In genomic region chr7:25900887-25901286, GRCh38 we compare ENCODE assay signal across 29 cellular contexts.
"Had no signal": no experiment of that assay in that cellular context is flagged by ENCODE, and none has a peak within 500 bp of the region (broad histone marks: within the 10 kb centered on the region; RNA-seq: fewer than 3 reads in every experiment).

No MANE protein-coding gene starts in this region.

- H3K4me3 Mint-ChIP-seq: activated CD4-positive, alpha-beta T cell treated with anti-CD3 and anti-CD28 coated beads for 36 hours; activated CD8-positive, alpha-beta T cell treated with anti-CD3 and anti-CD28 coated beads for 36 hours; activated naive CD8-positive, alpha-beta T cell; activated T-cell treated with anti-CD3 and anti-CD28 coated beads, Interleukin-2, amount 50 U/mL, for 4 hours; activated T-helper 17 cell treated with anti-CD3 and anti-CD28 coated beads, Interleukin-2, amount 50 U/mL, for 72 hours had no signal

- H3K27me3 ChIP-seq: body of pancreas, colonic mucosa had no signal

- DNase-seq: activated CD4-positive, alpha-beta T cell treated with anti-CD3 and anti-CD28 coated beads for 36 hours; activated CD4-positive, alpha-beta T cell treated with anti-CD3 and anti-CD28 coated beads, Interleukin-2, amount 50 U/mL, for 1 hour; activated CD4-positive, alpha-beta T cell treated with anti-CD3 and anti-CD28 coated beads, Interleukin-2, amount 50 U/mL, for 48 hours; activated CD4-positive, CD25-positive, alpha-beta regulatory T cell; activated CD4-positive, CD25-positive, alpha-beta regulatory T cell treated with anti-CD3 and anti-CD28 coated beads, Interleukin-2, amount 50 U/mL, for 72 hours; activated CD8-positive, alpha-beta memory T cell treated with anti-CD3 and anti-CD28 coated beads for 24 hours; activated CD8-positive, alpha-beta T cell treated with anti-CD3 and anti-CD28 coated beads for 36 hours; activated effector memory CD4-positive, alpha-beta T cell treated with Interleukin-2 at 50 U/mL for 16 hours; activated gamma-delta T cell treated with Interleukin-2 at 50 U/mL for 16 hours; activated naive CD4-positive, alpha-beta T cell treated with anti-CD3 and anti-CD28 coated beads, Interleukin-2, amount 50 U/mL, for 16 hours; activated naive CD4-positive, alpha-beta T cell treated with Interleukin-2 at 50 U/mL for 16 hours; activated T-cell treated with anti-CD3 and anti-CD28 coated beads, Interleukin-2, amount 50 U/mL, for 4 hours; amniotic stem cell; anterior cingulate cortex; body of pancreas; central memory CD4-positive, alpha-beta T cell; cerebellar nuclear complex; colonic mucosa; effector CD8-positive, alpha-beta T cell; esophagus squamous epithelium; foreskin melanocyte; heart right ventricle; T-helper 2 cell had no signal

- H3K4me1 ChIP-seq: colonic mucosa, esophagus squamous epithelium, gastroesophageal sphincter, heart right ventricle had no signal

- H3K9me3 ChIP-seq: body of pancreas, colonic mucosa, esophagus squamous epithelium, gastroesophageal sphincter, heart right ventricle had no signal

- H3K27ac ChIP-seq: body of pancreas, colonic mucosa, epithelial cell of prostate, esophagus squamous epithelium, gastroesophageal sphincter, heart right ventricle had no signal

- H3K4me3 ChIP-seq: body of pancreas, colonic mucosa, esophagus squamous epithelium, gastroesophageal sphincter, heart right ventricle had no signal

- H3K9me3 Mint-ChIP-seq: activated CD8-positive, alpha-beta T cell treated with anti-CD3 and anti-CD28 coated beads for 36 hours; activated T-cell treated with anti-CD3 and anti-CD28 coated beads, Interleukin-2, amount 50 U/mL, for 4 hours; activated T-helper 17 cell treated with anti-CD3 and anti-CD28 coated beads, Interleukin-2, amount 50 U/mL, for 72 hours had no signal

- FAIRE-seq: endometrium, endothelial cell of umbilical vein had no signal

- ATAC-seq: activated CD4-positive, alpha-beta T cell treated with anti-CD3 and anti-CD28 coated beads for 36 hours; activated CD8-positive, alpha-beta T cell treated with anti-CD3 and anti-CD28 coated beads for 36 hours; activated T-cell treated with anti-CD3 and anti-CD28 coated beads, Interleukin-2, amount 50 U/mL, for 4 hours; activated T-helper 17 cell treated with anti-CD3 and anti-CD28 coated beads, Interleukin-2, amount 50 U/mL, for 72 hours; body of pancreas; gastroesophageal sphincter; heart right ventricle had no signal

- H3K36me3 Mint-ChIP-seq: activated naive CD8-positive, alpha-beta T cell had no signal

- H3K27ac Mint-ChIP-seq: activated CD4-positive, alpha-beta T cell treated with anti-CD3 and anti-CD28 coated beads for 36 hours; activated CD8-positive, alpha-beta T cell treated with anti-CD3 and anti-CD28 coated beads for 36 hours; activated naive CD8-positive, alpha-beta T cell; activated T-helper 17 cell treated with anti-CD3 and anti-CD28 coated beads, Interleukin-2, amount 50 U/mL, for 72 hours had no signal

- H3K4me1 Mint-ChIP-seq: activated T-helper 17 cell treated with anti-CD3 and anti-CD28 coated beads, Interleukin-2, amount 50 U/mL, for 72 hours had no signal

- H3K36me3 ChIP-seq: colonic mucosa, esophagus squamous epithelium, gastroesophageal sphincter, heart right ventricle had no signal
